1 cellular context compared by ENCODE assay signal in genomic region chr1:2300004-2300771, GRCh38.
A peak's percentile ranks its signal among the peaks of the same experiment; 100 is the strongest.
TF ChIP-seq lines count a peak whose summit lies in the region.

No MANE protein-coding gene starts in this region.

TF ChIP-seq in GM12878, 131 proteins besides CTCF, POLR2A, EP300 and RAD21 (continued from another document and continues in another):
- TF ChIP-seq PRDM15 (CRISPR knock-in tag; IDR thresholded peaks at IDR 0.05) (no peak), SKIL (IDR thresholded peaks at IDR 0.05; ENCODE audit: low read depth, poor library complexity, severe bottlenecking) (peak; percentile 98), RFX5 (IDR thresholded peaks at IDR 0.05; ENCODE audit: low read depth, low read length) (no peak), ATF7 (IDR thresholded peaks at IDR 0.05; ENCODE audit: low read depth) (peak; percentile 62), MEF2B (IDR thresholded peaks at IDR 0.05; ENCODE audit: partially characterized antibody, poor library complexity, severe bottlenecking) (peak; percentile 91), PKNOX1 (IDR thresholded peaks at IDR 0.05) (peak; percentile 95), NR2C1 (IDR thresholded peaks at IDR 0.05) (peak; percentile 35; the same call in 1 of the 2 replicates), CBX3 (IDR thresholded peaks at IDR 0.05; ENCODE audit: borderline replicate concordance, low read depth) (no peak), RBBP5 (conservative IDR thresholded peaks at IDR 0.05) (no peak), STAT3 (IDR thresholded peaks at IDR 0.05; ENCODE audit: low read depth, low read length) (no peak), IKZF1 (conservative IDR thresholded peaks at IDR 0.05) (peak; percentile 33), TCF12 (IDR thresholded peaks at IDR 0.05; ENCODE audit: low read depth, low read length) (0 out of 2 replicates have a peak, but pooled peaks have one; percentile 74), CHD2 (IDR thresholded peaks at IDR 0.05; ENCODE audit: borderline replicate concordance, low read depth, low read length) (peak; percentile 51; the same call in 1 of the 2 replicates), MXI1 (IDR thresholded peaks at IDR 0.05; ENCODE audit: low read depth, low read length) (peak; percentile 75), MTA2 (IDR thresholded peaks at IDR 0.05; ENCODE audit: low read depth) (peak; percentile 11; the same call in 1 of the 2 replicates), ETV6 (conservative IDR thresholded peaks at IDR 0.05 in 1 of 2, IDR thresholded peaks at IDR 0.05 in 1 of 2; ENCODE audit: borderline replicate concordance in 1 of 2, low read depth in 1 of 2) (peak in 1 of 2 experiments; percentile 88; a peak in 2 of 4 replicates), ZBTB40 (IDR thresholded peaks at IDR 0.05; ENCODE audit: borderline replicate concordance) (no peak), SPI1 (IDR thresholded peaks at IDR 0.05; ENCODE audit: borderline replicate concordance, insufficient read depth, low read depth, low read length) (peak; percentile 67), NR2F1 (conservative IDR thresholded peaks at IDR 0.05) (peak; percentile 50), DPF2 (IDR thresholded peaks at IDR 0.05) (peak; percentile 69; the same call in 1 of the 2 replicates), PAX5 (IDR thresholded peaks at IDR 0.05; ENCODE audit: borderline replicate concordance, low read depth, low read length) (peak; percentile 25; the same call in 1 of the 2 replicates), TBL1XR1 (IDR thresholded peaks at IDR 0.05; ENCODE audit: low read depth, low read length) (peak; percentile 52; the same call in 1 of the 2 replicates), CEBPZ (IDR thresholded peaks at IDR 0.05; ENCODE audit: low read depth, low read length) (no peak), SMARCA5 (IDR thresholded peaks at IDR 0.05) (peak; percentile 61; the same call in 1 of the 2 replicates), RUNX3 (IDR thresholded peaks at IDR 0.05; ENCODE audit: low read length) (peak; percentile 85), TCF3 (IDR thresholded peaks at IDR 0.05; ENCODE audit: borderline replicate concordance, insufficient read depth, low read depth, low read length) (0 out of 2 replicates have a peak, but pooled peaks have one; percentile 36), IKZF2 (IDR thresholded peaks at IDR 0.05) (peak; percentile 69 to 72; a peak in 3 of 4 replicates), RAD51 (IDR thresholded peaks at IDR 0.05) (peak; percentile 80), BHLHE40 (IDR thresholded peaks at IDR 0.05; ENCODE audit: borderline replicate concordance in 1 of 2, low read depth in 2 of 2, low read length in 1 of 2) (peak; percentile 93 to 94), USF1 (IDR thresholded peaks at IDR 0.05; ENCODE audit: borderline replicate concordance, extremely low read length, insufficient read depth, low read depth, low read length) (peak; percentile 28), CUX1 (IDR thresholded peaks at IDR 0.05; ENCODE audit: insufficient replicate concordance, low read depth, low read length) (peak; percentile 61)
